29 cellular contexts compared by ENCODE assay signal in the genomic region with DNA sequence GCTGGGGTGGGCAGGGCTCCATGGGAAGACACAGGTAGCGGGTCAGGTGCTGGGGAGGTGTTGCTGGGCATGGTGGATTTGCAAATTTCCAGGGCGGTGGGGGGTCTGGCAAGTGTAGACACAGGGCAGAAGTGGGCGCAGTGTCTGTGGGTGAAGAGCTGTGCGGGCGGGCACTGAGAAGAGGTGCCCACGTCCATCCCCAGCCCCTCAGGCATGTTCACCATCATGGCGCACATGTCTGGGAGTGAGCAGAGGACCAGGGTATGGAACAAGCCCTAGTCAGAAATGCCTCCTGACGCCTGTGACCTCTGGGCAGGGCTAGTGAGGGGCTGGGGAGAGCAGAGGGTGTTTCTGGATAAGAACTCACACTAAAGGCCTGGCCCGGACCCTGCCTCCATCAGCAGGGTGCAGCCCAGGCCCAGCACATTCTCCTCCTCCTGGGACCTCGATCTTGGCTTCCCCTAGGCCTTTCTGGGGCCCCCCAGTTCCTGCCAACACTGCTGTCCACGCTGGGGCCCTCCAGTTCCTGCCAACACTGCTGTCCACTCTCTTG.
"Had no signal": no experiment of that assay in that cellular context is flagged by ENCODE, and none has a peak within 500 bp of the region (broad histone marks: within the 10 kb centered on the region; RNA-seq: fewer than 3 reads in every experiment).

No MANE protein-coding gene starts in this region.

- H3K9me3 ChIP-seq: prostate gland, thyroid gland had no signal

- H3K4me2 ChIP-seq: neural progenitor cell, smooth muscle cell had no signal

- H3K4me3 ChIP-seq: esophagus squamous epithelium, lung, mucosa of descending colon, neural progenitor cell, pancreas, prostate gland, right atrium auricular region, smooth muscle cell, stomach, thyroid gland had no signal

- H2AFZ ChIP-seq: neural progenitor cell had no signal

- H3K4me1 ChIP-seq: esophagus squamous epithelium, neural progenitor cell, pancreas, prostate gland, right atrium auricular region, stomach, thyroid gland had no signal

- H3K27me3 ChIP-seq: neural progenitor cell, pancreas, right atrium auricular region, stomach, thyroid gland had no signal

- H3K27ac ChIP-seq: esophagus squamous epithelium, neural progenitor cell, pancreas, prostate gland, right atrium auricular region, stomach, thyroid gland had no signal

- DNase-seq: cortex of kidney; effector memory CD8-positive, alpha-beta T cell; erythroblast; esophagus squamous epithelium; foreskin melanocyte; glutamatergic neuron; hypothalamus; immature natural killer cell; islet precursor cell; mucosa of descending colon; naive B cell; nucleus accumbens; pancreas; stimulated activated CD4-positive, alpha-beta T cell treated with anti-CD3 and anti-CD28 coated beads, Interleukin-2, amount 100 ng/mL, for 24 hours; stimulated activated CD4-positive, alpha-beta T cell treated with anti-CD3 and anti-CD28 coated beads, Interleukin-4, amount 100 ng/mL, for 24 hours; stimulated activated naive CD4-positive, alpha-beta T cell treated with Interleukin-2 at 50 U/mL for 16 hours; stomach; thyroid gland; trophoblast cell had no signal

- H3K4me1 Mint-ChIP-seq: immature natural killer cell; memory B cell; mesothelial cell of epicardium; naive B cell; stimulated activated effector memory CD8-positive, alpha-beta T cell treated with anti-CD3 and anti-CD28 coated beads, Interleukin-12 subunit alpha, Interleukin-12 subunit beta, amount 100 ng/mL, for 72 hours had no signal

- H3K4me3 Mint-ChIP-seq: effector memory CD8-positive, alpha-beta T cell; immature natural killer cell; memory B cell; mesothelial cell of epicardium; natural killer cell treated with Interleukin-12 subunit alpha and Interleukin-12 subunit beta and Interleukin-15 and Interleukin-18, amount 100 ng/mL, for 72 hours; neural progenitor cell; stimulated activated effector memory CD8-positive, alpha-beta T cell treated with anti-CD3 and anti-CD28 coated beads, Interleukin-12 subunit alpha, Interleukin-12 subunit beta, amount 100 ng/mL, for 72 hours had no signal

- H3K36me3 ChIP-seq: esophagus squamous epithelium, neural progenitor cell, pancreas, prostate gland, right atrium auricular region, stomach, thyroid gland had no signal

- H3K36me3 Mint-ChIP-seq: mesothelial cell of epicardium; stimulated activated effector memory CD8-positive, alpha-beta T cell treated with anti-CD3 and anti-CD28 coated beads, Interleukin-12 subunit alpha, Interleukin-12 subunit beta, amount 100 ng/mL, for 72 hours had no signal

- ATAC-seq: effector memory CD8-positive, alpha-beta T cell; mucosa of descending colon; pancreas; sciatic nerve; stimulated activated effector memory CD8-positive, alpha-beta T cell treated with anti-CD3 and anti-CD28 coated beads, Interleukin-12 subunit alpha, Interleukin-12 subunit beta, amount 100 ng/mL, for 72 hours had no signal

- H3K27ac Mint-ChIP-seq: effector memory CD8-positive, alpha-beta T cell; immature natural killer cell; memory B cell; mesothelial cell of epicardium; naive B cell; natural killer cell treated with Interleukin-12 subunit alpha and Interleukin-12 subunit beta and Interleukin-15 and Interleukin-18, amount 100 ng/mL, for 72 hours; neural progenitor cell; stimulated activated effector memory CD8-positive, alpha-beta T cell treated with anti-CD3 and anti-CD28 coated beads, Interleukin-12 subunit alpha, Interleukin-12 subunit beta, amount 100 ng/mL, for 72 hours had no signal

- H3K9ac ChIP-seq: neural progenitor cell had no signal

- H3K27me3 Mint-ChIP-seq: memory B cell; naive B cell; natural killer cell treated with Interleukin-12 subunit alpha and Interleukin-12 subunit beta and Interleukin-15 and Interleukin-18, amount 100 ng/mL, for 72 hours had no signal
